Comparison of ENCODE assay signal across 26 cellular contexts in the genomic region with DNA sequence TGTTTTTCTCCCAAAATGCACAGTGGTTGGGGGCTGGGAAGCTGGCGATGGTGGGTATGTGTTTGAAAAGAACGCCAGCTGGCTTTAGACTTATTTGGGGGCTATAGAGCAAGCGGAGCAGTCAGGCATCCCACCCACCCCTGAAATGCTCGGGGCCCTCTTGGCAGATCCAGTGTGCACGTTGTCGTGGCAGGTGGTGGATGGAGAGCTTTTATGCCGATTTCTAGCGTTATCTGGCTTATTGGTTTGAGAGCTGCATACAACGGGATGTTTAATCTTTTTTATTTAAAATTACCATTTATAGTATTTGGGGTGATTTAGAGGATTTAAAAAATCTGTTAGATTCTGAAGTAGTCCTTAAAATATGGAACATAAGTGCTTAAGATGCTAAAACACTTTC. TPM values are rescaled to one million over a fixed set of nuclear protein-coding genes. Genes with fewer than 3 reads are reported as not detected.
A peak's percentile ranks its signal among the peaks of the same experiment; 100 is the strongest.
DNase-seq lines count a peak whose midpoint lies in the region; ATAC-seq and TF ChIP-seq lines count a peak whose summit lies in the region.
"Had no signal": no experiment of that assay in that cellular context is flagged by ENCODE, and none has a peak within 500 bp of the region (broad histone marks: within the 10 kb centered on the region; RNA-seq: fewer than 3 reads in every experiment).

No MANE protein-coding gene starts in this region.

- H3K4me1 Mint-ChIP-seq in activated B cell treated with CpG ODN at 0.5 μM for 24 hours = peaks cover 95% of the 10 kb centered on the region

- H3K4me1 ChIP-seq in prostate gland (replicated peaks) = peaks cover under 1% of the 10 kb centered on the region
- H3K4me1 ChIP-seq: upper lobe of right lung had no signal

- TF ChIP-seq CTCF in activated B cell treated with CpG ODN at 0.5 μM for 24 hours (IDR thresholded peaks at IDR 0.05) (no peak), neural cell (IDR thresholded peaks at IDR 0.05; ENCODE audit: poor library complexity, severe bottlenecking) (no peak), prostate gland (IDR thresholded peaks at IDR 0.05) (no peak)

- H4K20me1 ChIP-seq in neural cell (ENCODE audit: insufficient read depth) = peaks cover 72% of the 10 kb centered on the region

- peak overlapping the region; percentile 19 for H3K4me2 ChIP-seq in neural cell (ENCODE audit: low read length)

- ATAC-seq in activated B cell treated with CpG ODN at 0.5 μM for 24 hours (ENCODE audit: low read depth) (no peak), GM18519 (IDR thresholded peaks at IDR 0.05; ENCODE audit: low FRiP score, unreplicated experiment) (no peak)

- no peak overlapping the region for H2AFZ ChIP-seq in neural cell (ENCODE audit: low read depth, low read length)

- no peak for TF ChIP-seq EP300 in neural cell (conservative IDR thresholded peaks at IDR 0.05; ENCODE audit: poor library complexity, severe bottlenecking)

- H3K4me3 Mint-ChIP-seq in activated B cell treated with CpG ODN at 0.5 μM for 24 hours = peak overlapping the region; percentile 73
- H3K4me3 Mint-ChIP-seq: naive thymus-derived CD4-positive, alpha-beta T cell had no signal

- peaks cover 66% of the 10 kb centered on the region for H3K36me3 Mint-ChIP-seq in activated B cell treated with CpG ODN at 0.5 μM for 24 hours (ENCODE audit: low read depth)
- H3K36me3 Mint-ChIP-seq: naive thymus-derived CD4-positive, alpha-beta T cell had no signal

- H3K79me2 ChIP-seq in neural cell (replicated peaks; ENCODE audit: insufficient read depth, low read length) = peaks cover 93% of the 10 kb centered on the region

- no peaks in the 10 kb centered on the region for H3K9me3 Mint-ChIP-seq in activated B cell treated with CpG ODN at 0.5 μM for 24 hours

- H3K27me3 Mint-ChIP-seq in activated B cell treated with CpG ODN at 0.5 μM for 24 hours = no peaks in the 10 kb centered on the region

- POLR2A ChIA-PET in activated B cell treated with CpG ODN at 0.5 μM for 24 hours (lab: Charles Lee) = interaction anchor here (0.7 to 5.9 kb wide), 13 partner anchors 7 to 130 kb away, joined by 3 to 77 read pairs (median 7); partner anchors contain the start of gene BASP1

- peak overlapping the region; percentile 85 for H3K4me3 ChIP-seq in neural cell (ENCODE audit: low read length)
- no peak overlapping the region for H3K4me3 ChIP-seq in prostate gland
- H3K4me3 ChIP-seq: ascending aorta; BLaER1 treated with 17β-estradiol and CSF1 and Interleukin-3, amounts not matched to agents 10 nM and 100 nM; esophagus squamous epithelium; skin epidermis; stomach; upper lobe of right lung had no signal

- H3F3A ChIP-seq in neural cell (ENCODE audit: insufficient read depth, low read length, poor library complexity, severe bottlenecking) = peaks cover 23% of the 10 kb centered on the region

- H3K9ac ChIP-seq in neural cell (ENCODE audit: low read length) = no peak overlapping the region
- H3K9ac ChIP-seq: BLaER1 treated with 17β-estradiol and CSF1 and Interleukin-3, amounts not matched to agents 10 nM and 100 nM had no signal

- no peak for TF ChIP-seq RAD21 in neural cell (conservative IDR thresholded peaks at IDR 0.05)

- TF ChIP-seq POLR2A in prostate gland (IDR thresholded peaks at IDR 0.05) = no peak

- WGBS in prostate gland = 90% methylated on average over 9 of the region's 9 CpGs

- peak overlapping the region; percentile 90 for H3K27ac Mint-ChIP-seq in activated B cell treated with CpG ODN at 0.5 μM for 24 hours
- H3K27ac Mint-ChIP-seq: naive thymus-derived CD4-positive, alpha-beta T cell had no signal

- CTCF ChIA-PET in activated B cell treated with CpG ODN at 0.5 μM for 24 hours (lab: Charles Lee) = interaction anchor here (1.5 to 2.3 kb wide), 2 partner anchors 9 to 32 kb away, joined by 5 to 13 read pairs; no protein-coding TSS in a partner anchor

- no peaks in the 10 kb centered on the region for H3K9me3 ChIP-seq in neural cell (ENCODE audit: low read length)
- no peaks in the 10 kb centered on the region for H3K9me3 ChIP-seq in prostate gland
- H3K9me3 ChIP-seq: ascending aorta; BLaER1 treated with 17β-estradiol and CSF1 and Interleukin-3, amounts not matched to agents 10 nM and 100 nM; esophagus squamous epithelium; stomach; upper lobe of right lung had no signal

- peaks cover 18% of the 10 kb centered on the region for H3K36me3 ChIP-seq in neural cell (ENCODE audit: insufficient read depth, low read length)
- no peaks in the 10 kb centered on the region for H3K36me3 ChIP-seq in prostate gland
- H3K36me3 ChIP-seq: ascending aorta, esophagus squamous epithelium, stomach, upper lobe of right lung had no signal

- H3K27me3 ChIP-seq in neural cell (ENCODE audit: insufficient read depth, low read depth, low read length) (no peaks in the 10 kb centered on the region), prostate gland (replicated peaks; ENCODE audit: insufficient read depth) (no peaks in the 10 kb centered on the region)
- H3K27me3 ChIP-seq: ascending aorta; BLaER1 treated with 17β-estradiol and CSF1 and Interleukin-3, amounts not matched to agents 10 nM and 100 nM; esophagus squamous epithelium; upper lobe of right lung had no signal

- H3K27ac ChIP-seq in neural cell (ENCODE audit: low read length) (no peak overlapping the region), prostate gland (no peak overlapping the region)
- H3K27ac ChIP-seq: ascending aorta; BLaER1 treated with 17β-estradiol and CSF1 and Interleukin-3, amounts not matched to agents 10 nM and 100 nM; esophagus squamous epithelium; stomach; upper lobe of right lung had no signal

- intact Hi-C loops in activated B cell treated with CpG ODN at 0.5 μM for 24 hours (cut with micrococcal nuclease) (loop anchor here (1.0 to 2.0 kb wide), 6 partner anchors 8 to 57 kb away; partner anchors contain the start of gene BASP1), prostate gland (cut with DNase I) (no loop called here)

- no peaks in the 10 kb centered on the region for H3K9me2 ChIP-seq in neural cell (ENCODE audit: insufficient read depth, low read length)

- DNase-seq in NCI-H524 (lab: John Stamatoyannopoulos, UW) (peak; percentile 22 to 63), NCI-H524 treated with DMSO at 0.1 percent for 48 hours (lab: John Stamatoyannopoulos, UW) (no peak), activated B cell treated with CpG ODN at 0.5 μM for 24 hours (no peak), NAMALWA (ENCODE audit: low spot score) (no peak), prostate gland (ENCODE audit: low spot score) (no peak), NCI-H226 (no peak)
- DNase-seq: activated CD8-positive, alpha-beta memory T cell treated with anti-CD3 and anti-CD28 coated beads for 24 hours; activated naive CD4-positive, alpha-beta T cell treated with anti-CD3 and anti-CD28 coated beads, Interleukin-2, amount 50 U/mL, for 16 hours; activated T-cell treated with anti-CD3 and anti-CD28 coated beads, Interleukin-2, amount 50 U/mL, for 48 hours; effector memory CD4-positive, alpha-beta T cell; esophagus squamous epithelium; H7; naive thymus-derived CD4-positive, alpha-beta T cell; NCI-H1105 treated with DMSO at 0.1 percent for 48 hours; NCI-H2081 treated with DMSO at 0.1 percent for 48 hours; NCI-H69; stimulated activated CD4-positive, alpha-beta T cell treated with anti-CD3 and anti-CD28 coated beads, Interleukin-4, amount 100 ng/mL, for 24 hours; stomach; SW 1271; upper lobe of right lung had no signal

TF ChIP-seq in neural cell, 6 proteins besides CTCF, POLR2A, EP300 and RAD21:
- no peak for TF ChIP-seq TAF1 (IDR thresholded peaks at IDR 0.05; ENCODE audit: low read depth)
- no peak for TF ChIP-seq REST (IDR thresholded peaks at IDR 0.05; ENCODE audit: borderline replicate concordance)
- no peak for TF ChIP-seq POLR2AphosphoS5 (IDR thresholded peaks at IDR 0.05)
- no peak for TF ChIP-seq MXI1 (conservative IDR thresholded peaks at IDR 0.05; ENCODE audit: poor library complexity, severe bottlenecking)
- no peak for TF ChIP-seq EZH2 (IDR thresholded peaks at IDR 0.05; ENCODE audit: borderline replicate concordance, insufficient read depth, low read length, poor library complexity, severe bottlenecking)
- TF ChIP-seq SMC3 (conservative IDR thresholded peaks at IDR 0.05; ENCODE audit: poor library complexity) = no peak

RNA-seq across cellular contexts. Expression of gene BASP1, which starts 8.1 kb away (rescaled TPM):
- total RNA-seq in activated B cell treated with CpG ODN at 0.5 μM for 24 hours (316 and 318 TPM in 2 replicates), prostate gland (100 to 1,000 TPM; 142 to 346 TPM)
- 974 and 982 TPM in 2 replicates for polyA plus RNA-seq in neural cell
- 465 and 492 TPM in 2 replicates for polyA minus RNA-seq in neural cell
- total RNA-seq: HT-29 had no signal

Comparison
In these comparisons a context has a peak if more than half of its experiments do, and no peak if none do; other contexts are left out.
1. DNase-seq: peak in NCI-H524 (2 of 2); none in NCI-H524 treated with DMSO at 0.1 percent for 48 hours (single experiment), activated B cell treated with CpG ODN at 0.5 μM for 24 hours (single experiment), NAMALWA (single experiment), prostate gland (single experiment) and NCI-H226 (single experiment).